Comparison of ENCODE assay signal across 18 cellular contexts in genomic region chr2:185475868-185476267, GRCh38.
DNase-seq lines count a peak whose midpoint lies in the region; ATAC-seq and TF ChIP-seq lines count a peak whose summit lies in the region.
"Had no signal": no experiment of that assay in that cellular context is flagged by ENCODE, and none has a peak within 500 bp of the region (broad histone marks: within the 10 kb centered on the region; RNA-seq: fewer than 3 reads in every experiment).

No MANE protein-coding gene starts in this region.

- peaks cover 24% of the 10 kb centered on the region for H3K9me3 Mint-ChIP-seq in HFFc6
- H3K9me3 Mint-ChIP-seq in naive thymus-derived CD8-positive, alpha-beta T cell, result peaks cover 0 to 11% (median 2%) of the 10 kb centered on the region in 9 donors

- no peak overlapping the region for H3K4me3 Mint-ChIP-seq in HFFc6
- no peak overlapping the region for H3K4me3 Mint-ChIP-seq in naive thymus-derived CD8-positive, alpha-beta T cell
- H3K4me3 Mint-ChIP-seq: activated naive CD8-positive, alpha-beta T cell treated with anti-CD3 and anti-CD28 coated beads for 36 hours; brain; CD4-positive, CD25-positive, alpha-beta regulatory T cell; dendritic cell treated with granulocyte-macrophage colony-stimulating factor and Interleukin-4, amounts not matched to agents 40 ng/mL and 50 ng/mL, for 4 days had no signal

- intact Hi-C loops in Right ventricle myocardium superior (cut with DNase I) (no loop called here), right lobe of liver (cut with DNase I) (no loop called here)

- H3K9me3 ChIP-seq in BE2C (no peaks in the 10 kb centered on the region), right lobe of liver (no peaks in the 10 kb centered on the region)

- no peaks in the 10 kb centered on the region for H3K27me3 ChIP-seq in BE2C
- H3K27me3 ChIP-seq in right lobe of liver, result no peaks in the 10 kb centered on the region

- H3K27me3 Mint-ChIP-seq in HFFc6 (ENCODE audit: insufficient read depth), result no peaks in the 10 kb centered on the region
- no peaks in the 10 kb centered on the region for H3K27me3 Mint-ChIP-seq in naive thymus-derived CD8-positive, alpha-beta T cell
- H3K27me3 Mint-ChIP-seq: activated naive CD8-positive, alpha-beta T cell treated with anti-CD3 and anti-CD28 coated beads for 36 hours; brain; CD4-positive, CD25-positive, alpha-beta regulatory T cell; dendritic cell treated with granulocyte-macrophage colony-stimulating factor and Interleukin-4, amounts not matched to agents 40 ng/mL and 50 ng/mL, for 4 days had no signal

- H3K27ac Mint-ChIP-seq in HFFc6, result no peak overlapping the region
- no peak overlapping the region for H3K27ac Mint-ChIP-seq in naive thymus-derived CD8-positive, alpha-beta T cell
- H3K27ac Mint-ChIP-seq: activated naive CD8-positive, alpha-beta T cell treated with anti-CD3 and anti-CD28 coated beads for 36 hours; CD4-positive, CD25-positive, alpha-beta regulatory T cell; dendritic cell treated with granulocyte-macrophage colony-stimulating factor and Interleukin-4, amounts not matched to agents 40 ng/mL and 50 ng/mL, for 4 days had no signal

- DNase-seq in BE2C (no peak), NCI-H1105 (lab: John Stamatoyannopoulos, UW) (peak; percentile 62), NCI-H446 treated with DMSO at 0.1 percent for 48 hours (lab: John Stamatoyannopoulos, UW) (peak; percentile 86), epithelial cell of esophagus (ENCODE audit: low read depth) (no peak), HFFc6 (no peak), Right ventricle myocardium superior (no peak), right lobe of liver (no peak)
- DNase-seq in naive thymus-derived CD8-positive, alpha-beta T cell, result no peak
- DNase-seq: activated CD4-positive, CD25-positive, alpha-beta regulatory T cell; activated CD8-positive, alpha-beta memory T cell treated with anti-CD3 and anti-CD28 coated beads for 24 hours; activated naive CD8-positive, alpha-beta T cell treated with anti-CD3 and anti-CD28 coated beads for 36 hours; CD4-positive, CD25-positive, alpha-beta regulatory T cell; erythroblast; stimulated activated CD4-positive, alpha-beta T cell treated with anti-CD3 and anti-CD28 coated beads, Interleukin-2, amount 100 ng/mL, for 48 hours had no signal

- H3K36me3 ChIP-seq in BE2C (no peaks in the 10 kb centered on the region), right lobe of liver (no peaks in the 10 kb centered on the region)

- ATAC-seq in Right ventricle myocardium superior (ENCODE audit: poor library complexity), result no peak
- no peak for ATAC-seq in naive thymus-derived CD8-positive, alpha-beta T cell
- no peak for ATAC-seq in right lobe of liver

- TF ChIP-seq CTCF in BE2C (IDR thresholded peaks at IDR 0.05; ENCODE audit: low read depth, low read length), result peak; percentile 17; the same call in 1 of the 2 replicates
- peak; percentile 16 for TF ChIP-seq CTCF in epithelial cell of esophagus (IDR thresholded peaks at IDR 0.05; ENCODE audit: insufficient read depth, low read depth, low read length, missing control alignments)
- no peak for TF ChIP-seq CTCF in HFFc6 (IDR thresholded peaks at IDR 0.05)
- TF ChIP-seq CTCF in right lobe of liver (IDR thresholded peaks at IDR 0.05), result no peak

- POLR2A ChIA-PET in naive thymus-derived CD8-positive, alpha-beta T cell (lab: Charles Lee), result no interaction called here

- 13% methylated on average over 1 of the region's 1 CpG for WGBS in right lobe of liver (ENCODE audit: insufficient coverage, low coverage, low lambda C conversion rate, missing lambda C conversion rate)

- H3K27ac ChIP-seq in right lobe of liver, result no peak overlapping the region
- H3K27ac ChIP-seq: parathyroid adenoma, skin epidermis had no signal

- no peak for TF ChIP-seq POLR2A in right lobe of liver (IDR thresholded peaks at IDR 0.05)

- no peaks in the 10 kb centered on the region for H3K4me1 Mint-ChIP-seq in HFFc6 (ENCODE audit: low read depth)
- no peaks in the 10 kb centered on the region for H3K4me1 Mint-ChIP-seq in naive thymus-derived CD8-positive, alpha-beta T cell
- H3K4me1 Mint-ChIP-seq: activated naive CD8-positive, alpha-beta T cell treated with anti-CD3 and anti-CD28 coated beads for 36 hours; CD4-positive, CD25-positive, alpha-beta regulatory T cell had no signal

- H3K4me1 ChIP-seq in BE2C, result no peaks in the 10 kb centered on the region
- no peaks in the 10 kb centered on the region for H3K4me1 ChIP-seq in right lobe of liver
- H3K4me1 ChIP-seq: parathyroid adenoma had no signal

- H3K4me3 ChIP-seq in BE2C (ENCODE audit: low read depth, low read length), result no peak overlapping the region
- H3K4me3 ChIP-seq in epithelial cell of esophagus (ENCODE audit: low read length), result no peak overlapping the region
- no peak overlapping the region for H3K4me3 ChIP-seq in right lobe of liver
- H3K4me3 ChIP-seq: skin epidermis had no signal

- 0 out of 2 replicates have a peak, but pooled peaks cover 4% of the 10 kb centered on the region for H3K36me3 Mint-ChIP-seq in HFFc6 (ENCODE audit: low read depth)
- H3K36me3 Mint-ChIP-seq in naive thymus-derived CD8-positive, alpha-beta T cell, result no peaks in the 10 kb centered on the region
- H3K36me3 Mint-ChIP-seq: activated naive CD8-positive, alpha-beta T cell treated with anti-CD3 and anti-CD28 coated beads for 36 hours; CD4-positive, CD25-positive, alpha-beta regulatory T cell had no signal

Comparison
In these comparisons a context has a peak if more than half of its experiments do, and no peak if none do; other contexts are left out.
1. DNase-seq: peak in NCI-H1105 (single experiment) and NCI-H446 treated with DMSO at 0.1 percent for 48 hours (single experiment); none in BE2C (single experiment), epithelial cell of esophagus (single experiment), HFFc6 (single experiment), Right ventricle myocardium superior (single experiment), naive thymus-derived CD8-positive, alpha-beta T cell (0 of 10) and right lobe of liver (0 of 3).
2. CTCF ChIP-seq: peak in BE2C (single experiment) and epithelial cell of esophagus (single experiment); none in HFFc6 (single experiment) and right lobe of liver (0 of 4).